Comparison of ENCODE assay signal across 9 cellular contexts in the genomic region with DNA sequence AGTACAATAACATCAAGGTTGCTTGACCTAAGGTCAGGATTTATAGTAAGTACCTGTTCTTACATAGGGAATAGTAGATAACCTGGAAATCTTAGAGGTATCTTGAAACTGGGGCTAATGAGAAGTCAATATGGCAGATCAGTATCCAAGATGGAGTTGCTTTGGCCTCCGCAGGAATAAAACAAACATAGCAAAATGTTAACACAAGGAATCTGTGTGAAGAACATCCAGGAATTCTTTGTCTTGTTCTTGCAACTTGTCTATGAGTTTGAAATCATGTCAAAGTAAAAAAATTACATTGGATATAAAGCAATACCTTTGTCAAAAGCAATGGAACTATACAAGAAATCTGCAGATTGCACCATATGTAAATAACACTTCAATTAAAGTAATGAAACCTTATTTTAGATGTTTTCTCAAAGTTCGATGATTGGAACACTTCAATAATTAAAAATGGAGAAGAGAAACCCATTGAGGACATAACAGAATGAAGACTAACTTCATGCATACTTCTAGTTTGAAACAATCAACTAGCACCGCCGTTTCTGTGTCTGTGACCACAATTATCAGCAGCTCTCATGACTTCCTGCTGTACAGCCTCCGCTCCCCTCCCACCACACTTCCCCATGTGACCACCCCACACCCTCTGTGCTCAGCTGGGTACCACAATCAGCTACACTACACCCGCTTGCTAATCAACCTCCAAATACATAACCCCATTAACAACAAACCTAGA. TPM values are rescaled to one million over a fixed set of nuclear protein-coding genes. Genes with fewer than 3 reads are reported as not detected.
DNase-seq lines count a peak whose midpoint lies in the region; ATAC-seq, FAIRE-seq and TF ChIP-seq lines count a peak whose summit lies in the region.
"Had no signal": no experiment of that assay in that cellular context is flagged by ENCODE, and none has a peak within 500 bp of the region (broad histone marks: within the 10 kb centered on the region; RNA-seq: fewer than 3 reads in every experiment).

No MANE protein-coding gene starts in this region.

- H3K4me3 ChIP-seq in neural progenitor cell: no peak overlapping the region

- no peak overlapping the region for H3K9ac ChIP-seq in neural progenitor cell

- peak overlapping the region; percentile 46 for H3K4me3 Mint-ChIP-seq in natural killer cell treated with Interleukin-12 subunit alpha and Interleukin-12 subunit beta and Interleukin-15 and Interleukin-18, amount 100 ng/mL, for 72 hours
- no peak overlapping the region for H3K4me3 Mint-ChIP-seq in neural progenitor cell
- H3K4me3 Mint-ChIP-seq: nephron had no signal

- no peak overlapping the region for H3K27ac ChIP-seq in neural progenitor cell

- H3K4me2 ChIP-seq in neural progenitor cell: no peak overlapping the region

- TF ChIP-seq CTCF in neural progenitor cell (IDR thresholded peaks at IDR 0.05): no peak

- H2AFZ ChIP-seq in neural progenitor cell (replicated peaks): no peak overlapping the region

- H3K36me3 ChIP-seq in neural progenitor cell: no peaks in the 10 kb centered on the region

- no peaks in the 10 kb centered on the region for H3K27me3 ChIP-seq in neural progenitor cell

- H3K79me2 ChIP-seq in neural progenitor cell (ENCODE audit: low read depth): no peaks in the 10 kb centered on the region

- H3K4me1 Mint-ChIP-seq in natural killer cell treated with Interleukin-12 subunit alpha and Interleukin-12 subunit beta and Interleukin-15 and Interleukin-18, amount 100 ng/mL, for 72 hours (ENCODE audit: low read depth in 2 of 2): peaks cover 18 to 25% of the 10 kb centered on the region in 2 donors
- no peaks in the 10 kb centered on the region for H3K4me1 Mint-ChIP-seq in neural progenitor cell
- H3K4me1 Mint-ChIP-seq: nephron had no signal

- H3K9me3 Mint-ChIP-seq in natural killer cell treated with Interleukin-12 subunit alpha and Interleukin-12 subunit beta and Interleukin-15 and Interleukin-18, amount 100 ng/mL, for 72 hours: no peaks in the 10 kb centered on the region
- H3K9me3 Mint-ChIP-seq in neural progenitor cell: no peaks in the 10 kb centered on the region
- H3K9me3 Mint-ChIP-seq: nephron had no signal

- H3K27me3 Mint-ChIP-seq in natural killer cell treated with Interleukin-12 subunit alpha and Interleukin-12 subunit beta and Interleukin-15 and Interleukin-18, amount 100 ng/mL, for 72 hours: no peaks in the 10 kb centered on the region
- H3K27me3 Mint-ChIP-seq in neural progenitor cell (ENCODE audit: insufficient read depth, low read depth): no peaks in the 10 kb centered on the region

- DNase-seq in CD1c-positive myeloid dendritic cell (ENCODE audit: extremely low spot score) (peak; percentile 66), neural progenitor cell (ENCODE audit: low spot score) (no peak), cerebellar cortex (ENCODE audit: low spot score) (no peak), HTR-8/SVneo (ENCODE audit: insufficient read length, low spot score) (no peak)
- DNase-seq in activated CD4-positive, alpha-beta T cell treated with anti-CD3 and anti-CD28 coated beads, Interleukin-2, amount 50 U/mL, for 1 hour: peak; percentile 8
- peak; percentile 64 for DNase-seq in natural killer cell treated with Interleukin-12 subunit alpha and Interleukin-12 subunit beta and Interleukin-15 and Interleukin-18, amount 100 ng/mL, for 72 hours (ENCODE audit: low spot score)

- H3K27ac Mint-ChIP-seq in natural killer cell treated with Interleukin-12 subunit alpha and Interleukin-12 subunit beta and Interleukin-15 and Interleukin-18, amount 100 ng/mL, for 72 hours: peak overlapping the region; percentile 67 to 86
- H3K27ac Mint-ChIP-seq in neural progenitor cell: no peak overlapping the region
- H3K27ac Mint-ChIP-seq: nephron had no signal

- no peak for FAIRE-seq in HTR-8/SVneo (lab: Jason Lieb, UNC)

- H4K20me1 ChIP-seq in neural progenitor cell (ENCODE audit: low read depth): no peaks in the 10 kb centered on the region

- peaks cover 8% of the 10 kb centered on the region for H3K4me1 ChIP-seq in neural progenitor cell

- ATAC-seq in GM19397 (IDR thresholded peaks at IDR 0.05; ENCODE audit: unreplicated experiment) (peak; percentile 99), HG03439 (IDR thresholded peaks at IDR 0.05; ENCODE audit: unreplicated experiment) (peak; percentile 95)
- peak; percentile 93 to 96 for ATAC-seq in natural killer cell treated with Interleukin-12 subunit alpha and Interleukin-12 subunit beta and Interleukin-15 and Interleukin-18, amount 100 ng/mL, for 72 hours

- no peaks in the 10 kb centered on the region for H3K36me3 Mint-ChIP-seq in natural killer cell treated with Interleukin-12 subunit alpha and Interleukin-12 subunit beta and Interleukin-15 and Interleukin-18, amount 100 ng/mL, for 72 hours
- peaks cover 2% of the 10 kb centered on the region for H3K36me3 Mint-ChIP-seq in neural progenitor cell

- H3K9me3 ChIP-seq in neural progenitor cell (ENCODE audit: low read depth): no peaks in the 10 kb centered on the region

- no peaks in the 10 kb centered on the region for H3F3A ChIP-seq in neural progenitor cell (ENCODE audit: low read depth)

RNA-seq across cellular contexts. Expression of gene C2orf76, which starts 27.6 kb away (rescaled TPM):
- 10 to 100 TPM in 1 of 2 donors, 1 to 10 TPM in 1; 6.5 to 10.9 TPM for total RNA-seq in natural killer cell treated with Interleukin-12 subunit alpha and Interleukin-12 subunit beta and Interleukin-15 and Interleukin-18, amount 100 ng/mL, for 72 hours
- 13.4 and 16.8 TPM in 2 replicates for total RNA-seq in neural progenitor cell (ENCODE audit: low replicate concordance)

RNA-seq across cellular contexts. Expression of gene DBI, which starts 27.8 kb away (rescaled TPM):
- total RNA-seq in natural killer cell treated with Interleukin-12 subunit alpha and Interleukin-12 subunit beta and Interleukin-15 and Interleukin-18, amount 100 ng/mL, for 72 hours: 100 to 1,000 TPM; 161 to 187 TPM
- 158 and 238 TPM in 2 replicates for total RNA-seq in neural progenitor cell (ENCODE audit: low replicate concordance)

Comparison
In these comparisons a context has a peak if more than half of its experiments do, and no peak if none do; other contexts are left out.
1. DNase-seq: peak in CD1c-positive myeloid dendritic cell (single experiment), activated CD4-positive, alpha-beta T cell treated with anti-CD3 and anti-CD28 coated beads, Interleukin-2, amount 50 U/mL, for 1 hour (single experiment) and natural killer cell treated with Interleukin-12 subunit alpha and Interleukin-12 subunit beta and Interleukin-15 and Interleukin-18, amount 100 ng/mL, for 72 hours (single experiment); none in neural progenitor cell (single experiment), cerebellar cortex (single experiment) and HTR-8/SVneo (single experiment).
2. Peak in every context shown above with its lines, with median percentiles within 50 percentile points of each other: ATAC-seq.